Comparison of ENCODE assay signal across 8 cellular contexts in genomic region chr12:57430117-57430930, GRCh38. TPM values are rescaled to one million over a fixed set of nuclear protein-coding genes. Genes with fewer than 3 reads are reported as not detected.
A peak's percentile ranks its signal among the peaks of the same experiment; 100 is the strongest.
DNase-seq lines count a peak whose midpoint lies in the region; ATAC-seq, FAIRE-seq and TF ChIP-seq lines count a peak whose summit lies in the region.

No MANE protein-coding gene starts in this region.

- H3K4me1 Mint-ChIP-seq in Caco-2 (ENCODE audit: low read depth, unreplicated experiment), result peaks cover 13% of the 10 kb centered on the region
- peaks cover 6% of the 10 kb centered on the region for H3K4me1 Mint-ChIP-seq in MCF 10A (ENCODE audit: insufficient read depth, unreplicated experiment)

- intact Hi-C loops in Caco-2 (cut with micrococcal nuclease; ENCODE audit: unreplicated experiment), result loop anchor here (2.0 kb wide), 1 partner anchor 62 kb away; no protein-coding TSS in a partner anchor
- intact Hi-C loops in MCF 10A (cut with micrococcal nuclease), result no loop called here
- intact Hi-C loops in kidney (cut with DNase I), result no loop called here

- peak overlapping the region; percentile 83 for H3K27ac ChIP-seq in RWPE2 (ENCODE audit: poor library complexity, severe bottlenecking)
- peak overlapping the region; percentile 93 to 96 for H3K27ac ChIP-seq in kidney (ENCODE audit: low read depth in 2 of 2, low read length in 2 of 2)

- H3K36me3 ChIP-seq in Caco-2 (ENCODE audit: control insufficient read depth, insufficient read depth, low read length) (no peaks in the 10 kb centered on the region), RWPE2 (ENCODE audit: low read depth) (peaks cover 8% of the 10 kb centered on the region; the same call in 1 of the 2 replicates), kidney (ENCODE audit: control insufficient read depth in 1 of 2, insufficient read depth in 2 of 2, low read length in 2 of 2) (no peaks in the 10 kb centered on the region)

- CTCF ChIA-PET in Caco-2 (lab: Charles Lee) (interaction anchor here (0.6 to 1.2 kb wide), 5 partner anchors 23 to 909 kb away, joined by 3 to 11 read pairs (median 8); partner anchors contain the start of genes INHBE and RBMS2), MCF 10A (lab: Yijun Ruan, JAX) (interaction anchor here (0.7 to 1.9 kb wide), 4 partner anchors 9 to 29 kb away, joined by 3 to 10 read pairs (median 9); no protein-coding TSS in a partner anchor)

- H3K9me3 Mint-ChIP-seq in Caco-2 (ENCODE audit: unreplicated experiment), result no peaks in the 10 kb centered on the region
- no peaks in the 10 kb centered on the region for H3K9me3 Mint-ChIP-seq in MCF 10A (ENCODE audit: unreplicated experiment)

- BruUV-seq in Caco-2 (replicated peaks; lab: Mats Ljungman, UMichigan) (no TSS peak), MCF 10A (replicated peaks; lab: Mats Ljungman, UMichigan) (no TSS peak)

- H3K27me3 Mint-ChIP-seq in Caco-2 (ENCODE audit: insufficient read depth, unreplicated experiment), result no peaks in the 10 kb centered on the region
- no peaks in the 10 kb centered on the region for H3K27me3 Mint-ChIP-seq in MCF 10A (ENCODE audit: insufficient read depth, unreplicated experiment)

- peak overlapping the region; percentile 61 to 99 for H3K9ac ChIP-seq in kidney (ENCODE audit: low read length in 2 of 2)

- peak; percentile 57 to 86 for DNase-seq in Caco-2
- peak; percentile 67 for DNase-seq in GM19240 (ENCODE audit: insufficient read length, low spot score)
- DNase-seq in RWPE2 (ENCODE audit: low spot score), result no peak
- DNase-seq in MCF 10A (ENCODE audit: unreplicated experiment), result no peak
- peak; percentile 86 for DNase-seq in kidney
- peak; percentile 58 for DNase-seq in stimulated activated CD8-positive, alpha-beta memory T cell treated with anti-CD3 and anti-CD28 coated beads, Interleukin-4, amount 100 ng/mL, for 48 hours
- no peak for DNase-seq in amniotic stem cell (lab: John Stamatoyannopoulos, UW)

- H3K4me3 Mint-ChIP-seq in Caco-2 (ENCODE audit: unreplicated experiment), result peak overlapping the region; percentile 81
- H3K4me3 Mint-ChIP-seq in MCF 10A (ENCODE audit: unreplicated experiment), result peak overlapping the region; percentile 81

- peaks cover 9% of the 10 kb centered on the region for H3K36me3 Mint-ChIP-seq in Caco-2 (ENCODE audit: insufficient read depth, unreplicated experiment)
- peaks cover 20% of the 10 kb centered on the region for H3K36me3 Mint-ChIP-seq in MCF 10A (ENCODE audit: insufficient read depth, unreplicated experiment)

- TF ChIP-seq CTCF in Caco-2 (IDR thresholded peaks at IDR 0.05; ENCODE audit: insufficient read depth in 1 of 2, low read depth in 1 of 2, low read length in 1 of 2, severe bottlenecking in 1 of 2, unreplicated experiment in 1 of 2), result peak; percentile 17 to 19
- no peak for TF ChIP-seq CTCF in RWPE2 (IDR thresholded peaks at IDR 0.05; ENCODE audit: poor library complexity, severe bottlenecking)
- TF ChIP-seq CTCF in MCF 10A (IDR thresholded peaks at IDR 0.05; ENCODE audit: unreplicated experiment), result no peak
- TF ChIP-seq CTCF in kidney (IDR thresholded peaks at IDR 0.05; ENCODE audit: borderline replicate concordance, extremely low read depth, insufficient read depth), result no peak

- ATAC-seq in HG03342 (IDR thresholded peaks at IDR 0.05; ENCODE audit: unreplicated experiment) (peak; percentile 53), RWPE2 (ENCODE audit: low read depth) (peak; percentile 53)

- H3K9me3 ChIP-seq in Caco-2 (no peaks in the 10 kb centered on the region), RWPE2 (ENCODE audit: severe bottlenecking) (no peaks in the 10 kb centered on the region), kidney (ENCODE audit: control insufficient read depth in 1 of 2, low read length in 2 of 2) (no peaks in the 10 kb centered on the region)

- FAIRE-seq in kidney (lab: Jason Lieb, UNC), result no peak

- H3K27ac Mint-ChIP-seq in Caco-2 (ENCODE audit: unreplicated experiment) (peak overlapping the region; percentile 96), MCF 10A (ENCODE audit: low read depth, unreplicated experiment) (peak overlapping the region; percentile 95)

- POLR2A ChIA-PET in Caco-2 (lab: Charles Lee) (interaction anchor here (0.6 to 1.2 kb wide), 4 partner anchors 22 to 302 kb away, joined by 3 to 4 read pairs (median 4); partner anchors contain the start of gene SHMT2), MCF 10A (lab: Yijun Ruan, JAX) (interaction anchor here (0.6 to 1.2 kb wide), 10 partner anchors 11 to 442 kb away, joined by 3 to 6 read pairs (median 4); partner anchors contain the start of gene DDIT3)

- H3K27me3 ChIP-seq in Caco-2 (replicated peaks; ENCODE audit: control insufficient read depth, insufficient read depth, low read length), result no peaks in the 10 kb centered on the region
- H3K27me3 ChIP-seq in RWPE2 (ENCODE audit: insufficient read depth, poor library complexity, severe bottlenecking), result no peaks in the 10 kb centered on the region

- H3K4me3 ChIP-seq in Caco-2 (ENCODE audit: low read depth, low read length) (peak overlapping the region; percentile 49), RWPE2 (ENCODE audit: severe bottlenecking) (peak overlapping the region; percentile 68), kidney (ENCODE audit: low read length in 2 of 2) (peak overlapping the region; percentile 76 to 84)

- peaks cover 9% of the 10 kb centered on the region for H3K4me1 ChIP-seq in Caco-2
- H3K4me1 ChIP-seq in RWPE2 (ENCODE audit: insufficient read depth, poor library complexity, severe bottlenecking), result peaks cover 4% of the 10 kb centered on the region
- peaks cover 0 to 9% of the 10 kb centered on the region in 2 donors for H3K4me1 ChIP-seq in kidney (ENCODE audit: control insufficient read depth in 1 of 2, insufficient read depth in 1 of 2, low read depth in 1 of 2, low read length in 2 of 2)

RNA-seq across cellular contexts. Expression of gene R3HDM2, which starts 0.5 kb away (rescaled TPM):
- total RNA-seq in Caco-2 (2022), result 33.7 and 36.2 TPM in 2 replicates
- total RNA-seq in MCF 10A (2022), result 53.9 and 64.8 TPM in 2 replicates
- total RNA-seq in kidney, result 67.3 TPM
- polyA plus RNA-seq in kidney (ENCODE audit: insufficient read depth, low read depth, low replicate concordance), result 16.5 TPM

RNA-seq across cellular contexts. Expression of gene INHBC, which starts 4.3 kb away (rescaled TPM):
- total RNA-seq in Caco-2 (2022) (not detected in 2 replicates), MCF 10A (2022) (not detected in 2 replicates), kidney (not detected)
- polyA plus RNA-seq in kidney (ENCODE audit: insufficient read depth, low read depth, low replicate concordance), result not detected

RNA-seq across cellular contexts. Expression of gene INHBE, which starts 24.8 kb away (rescaled TPM):
- total RNA-seq in Caco-2 (2022), result 9.1 and 13.9 TPM in 2 replicates
- total RNA-seq in MCF 10A (2022), result 2.1 and 5.0 TPM in 2 replicates
- total RNA-seq in kidney, result 0.19 TPM
- 0.30 TPM for polyA plus RNA-seq in kidney (ENCODE audit: insufficient read depth, low read depth, low replicate concordance)

RNA-seq across cellular contexts. Expression of gene GLI1, which starts 29.3 kb away (rescaled TPM):
- total RNA-seq in Caco-2 (2022), result 0.48 and 0.53 TPM in 2 replicates
- total RNA-seq in MCF 10A (2022), result not detected in 2 replicates
- 2.8 TPM for total RNA-seq in kidney
- polyA plus RNA-seq in kidney (ENCODE audit: insufficient read depth, low read depth, low replicate concordance), result 1.4 TPM

RNA-seq across cellular contexts. Expression of gene ARHGAP9, which starts 49.3 kb away (rescaled TPM):
- total RNA-seq in Caco-2 (2022) (0.75 and 1.8 TPM in 2 replicates), MCF 10A (2022) (0.69 and 1.1 TPM in 2 replicates), kidney (18.1 TPM)
- 3.8 TPM for polyA plus RNA-seq in kidney (ENCODE audit: insufficient read depth, low read depth, low replicate concordance)

Comparison
In these comparisons a context has a peak if more than half of its experiments do, and no peak if none do; other contexts are left out.
1. DNase-seq: peak in Caco-2 (2 of 2), GM19240 (single experiment), kidney (single experiment) and stimulated activated CD8-positive, alpha-beta memory T cell treated with anti-CD3 and anti-CD28 coated beads, Interleukin-4, amount 100 ng/mL, for 48 hours (single experiment); none in RWPE2 (single experiment), MCF 10A (single experiment) and amniotic stem cell (single experiment).
2. CTCF ChIP-seq: peak in Caco-2 (2 of 2); none in RWPE2 (single experiment), MCF 10A (single experiment) and kidney (single experiment).
3. Peak in every context shown above with its lines, with median percentiles within 50 percentile points of each other: H3K4me3 ChIP-seq.